ENCODE assay signal across 1 cellular context in genomic region chr9:24657387-24657786, GRCh38.
TF ChIP-seq lines count a peak whose summit lies in the region.

No MANE protein-coding gene starts in this region.

TF ChIP-seq in HepG2, 621 proteins besides CTCF, POLR2A, EP300 and RAD21 (continued from another document):
- peak; percentile 44; the same call in 1 of the 2 replicates for TF ChIP-seq MAFF (IDR thresholded peaks at IDR 0.05; ENCODE audit: low read depth, low read length)
TF ChIP-seq in HepG2: peak in this region for 2.
